In the genomic region with DNA sequence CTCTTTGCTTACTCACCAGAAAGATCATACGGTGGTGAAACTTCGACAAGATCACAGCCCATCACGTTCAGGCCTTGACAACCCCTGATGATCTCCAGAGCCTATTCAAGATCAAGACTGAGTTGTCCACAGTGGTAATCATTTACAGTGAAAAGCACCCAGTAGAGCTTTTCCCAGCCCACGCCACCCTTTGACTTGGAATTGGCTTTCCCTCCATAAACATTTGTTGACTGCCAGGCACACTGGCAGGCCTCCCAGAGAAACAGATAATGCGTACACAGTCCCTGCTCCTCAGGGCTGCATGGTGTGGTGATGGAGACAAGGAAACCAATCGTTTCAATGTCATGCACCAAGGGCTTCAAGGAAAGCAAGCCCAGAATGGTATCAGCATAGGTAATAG, we compare ENCODE assay signal across 23 cellular contexts. TPM values are rescaled to one million over a fixed set of nuclear protein-coding genes. Genes with fewer than 3 reads are reported as not detected.
DNase-seq lines count a peak whose midpoint lies in the region; ATAC-seq and TF ChIP-seq lines count a peak whose summit lies in the region.
"Had no signal": no experiment of that assay in that cellular context is flagged by ENCODE, and none has a peak within 500 bp of the region (broad histone marks: within the 10 kb centered on the region; RNA-seq: fewer than 3 reads in every experiment).

No MANE protein-coding gene starts in this region.

- DNase-seq in T-helper 1 cell, result no peak
- DNase-seq in Caki2 (ENCODE audit: low read depth), result peak; percentile 91
- DNase-seq in heart right ventricle, result peak in 1 of 2 donors; percentile 15
- DNase-seq in PC-3, result no peak
- DNase-seq: activated CD4-positive, alpha-beta T cell treated with anti-CD3 and anti-CD28 coated beads, Interleukin-2, amount 50 U/mL, for 4 hours; cerebellar nuclear complex; DMS53; endodermal cell; kidney glomerular epithelial cell; NCI-H1092; NCI-H2081; NCI-H524 treated with DMSO at 0.1 percent for 48 hours; spleen; upper lobe of right lung had no signal

- WGBS in heart right ventricle, 2 donors, result 55 to 65% methylated on average over 6 of the region's 6 CpGs

- H3K36me3 ChIP-seq in heart right ventricle (peaks cover 0 to 33% (median 3%) of the 10 kb centered on the region in 9 donors), parathyroid adenoma (ENCODE audit: control insufficient read depth, insufficient read depth, low read length) (no peaks in the 10 kb centered on the region), PC-3 (ENCODE audit: low read depth, low read length) (peaks cover 3% of the 10 kb centered on the region)
- H3K36me3 ChIP-seq: ovary had no signal

- peak overlapping the region; percentile 11 for H2AFZ ChIP-seq in parathyroid adenoma
- H2AFZ ChIP-seq in PC-3 (ENCODE audit: low read length), result no peak overlapping the region
- H2AFZ ChIP-seq: GM23338 had no signal

- CTCF ChIA-PET in PC-3 (lab: Charles Lee), result no interaction called here

- peaks cover 0 to 13% (median 5%) of the 10 kb centered on the region in 9 donors for H3K4me1 ChIP-seq in heart right ventricle
- peaks cover 31% of the 10 kb centered on the region for H3K4me1 ChIP-seq in parathyroid adenoma
- H3K4me1 ChIP-seq in PC-3 (ENCODE audit: insufficient read depth, low read length), result no peaks in the 10 kb centered on the region
- H3K4me1 ChIP-seq: SJSA1 had no signal

- no peaks in the 10 kb centered on the region for H3F3A ChIP-seq in PC-3 (ENCODE audit: low read length, unreplicated experiment)

- in situ Hi-C loops in Caki2 (cut with HindIII; ENCODE audit: low pct_unique_long_range_greater_than_20kb, low sequenced_read_pairs), result no loop called here

- TF ChIP-seq CTCF in heart right ventricle (IDR thresholded peaks at IDR 0.05) (no peak), parathyroid adenoma (IDR thresholded peaks at IDR 0.05) (no peak), PC-3 (conservative IDR thresholded peaks at IDR 0.05; ENCODE audit: low read depth, low read length) (no peak)

- peak in 5 of 8 donors; percentile 38 to 78 (median 63) for ATAC-seq in heart right ventricle
- no peak for ATAC-seq in PC-3
- no peak for ATAC-seq in GM21390 (IDR thresholded peaks at IDR 0.05; ENCODE audit: unreplicated experiment)
- no peak for ATAC-seq in GM18909 (IDR thresholded peaks at IDR 0.05; ENCODE audit: poor library complexity, unreplicated experiment)
- ATAC-seq: GM23338, upper lobe of right lung had no signal

- no peaks in the 10 kb centered on the region for H3K27me3 ChIP-seq in heart right ventricle
- no peaks in the 10 kb centered on the region for H3K27me3 ChIP-seq in parathyroid adenoma (ENCODE audit: control insufficient read depth, insufficient read depth, low read length)
- no peaks in the 10 kb centered on the region for H3K27me3 ChIP-seq in PC-3 (ENCODE audit: low read length)
- H3K27me3 ChIP-seq: ovary, SJSA1, spleen, upper lobe of right lung had no signal

- H3K27ac ChIP-seq in heart right ventricle (no peak overlapping the region), parathyroid adenoma (peak overlapping the region; percentile 62), PC-3 (ENCODE audit: low read length) (no peak overlapping the region)
- H3K27ac ChIP-seq: HL-60, ovary, SJSA1, spleen, upper lobe of right lung had no signal

- H3K36me3 Mint-ChIP-seq in T-helper 1 cell treated with Interleukin-12 subunit alpha and Interleukin-12 subunit beta and Interleukin-4 antibody, amounts not matched to agents 30 μg/mL and 1 μg/mL, for 36 hours (ENCODE audit: low read depth), result peaks cover 29% of the 10 kb centered on the region

- intact Hi-C loops in heart right ventricle (cut with DNase I), result no loop called here
- intact Hi-C loops in PC-3 (cut with micrococcal nuclease), result no loop called here

- no peaks in the 10 kb centered on the region for H3K9me2 ChIP-seq in PC-3 (replicated peaks; ENCODE audit: low read length)

- H3K4me3 Mint-ChIP-seq in T-helper 1 cell treated with Interleukin-12 subunit alpha and Interleukin-12 subunit beta and Interleukin-4 antibody, amounts not matched to agents 30 μg/mL and 1 μg/mL, for 36 hours, result no peak overlapping the region
- H3K4me3 Mint-ChIP-seq: activated T-helper 1 cell treated with anti-CD3 and anti-CD28 coated beads, Interleukin-12 subunit alpha, Interleukin-12 subunit beta, Interleukin-2, Interleukin-4 antibody, amounts not matched to agents 30 ng/mL and 10 ng/mL and 1 ng/mL, durations not matched to agents 14 hours and 24 hours and 36 hours; endodermal cell; GM23338 had no signal

- H3K27ac Mint-ChIP-seq in T-helper 1 cell treated with Interleukin-12 subunit alpha and Interleukin-12 subunit beta and Interleukin-4 antibody, amounts not matched to agents 30 μg/mL and 1 μg/mL, for 36 hours, result peak overlapping the region; percentile 4
- H3K27ac Mint-ChIP-seq: activated T-helper 1 cell treated with anti-CD3 and anti-CD28 coated beads, Interleukin-12 subunit alpha, Interleukin-12 subunit beta, Interleukin-2, Interleukin-4 antibody, amounts not matched to agents 30 ng/mL and 10 ng/mL and 1 ng/mL, durations not matched to agents 14 hours and 24 hours and 36 hours; endodermal cell; GM23338 had no signal

- H3K9me3 ChIP-seq in heart right ventricle (no peaks in the 10 kb centered on the region), parathyroid adenoma (ENCODE audit: control insufficient read depth, low read length) (no peaks in the 10 kb centered on the region), PC-3 (ENCODE audit: low read length) (no peaks in the 10 kb centered on the region)
- H3K9me3 ChIP-seq: ovary, SJSA1, spleen, upper lobe of right lung had no signal

- no peaks in the 10 kb centered on the region for H4K20me1 ChIP-seq in PC-3 (ENCODE audit: low read length)

- H3K9ac ChIP-seq in parathyroid adenoma (no peak overlapping the region), PC-3 (ENCODE audit: low read length) (no peak overlapping the region)

- no peak overlapping the region for H3K4me2 ChIP-seq in parathyroid adenoma (ENCODE audit: low read length)
- no peak overlapping the region for H3K4me2 ChIP-seq in PC-3 (ENCODE audit: low read length)
- H3K4me2 ChIP-seq: GM23338 had no signal

- no TSS peak for BruUV-seq in PC-3 (replicated peaks; lab: Mats Ljungman, UMichigan)

- no peaks in the 10 kb centered on the region for H3K27me3 Mint-ChIP-seq in T-helper 1 cell treated with Interleukin-12 subunit alpha and Interleukin-12 subunit beta and Interleukin-4 antibody, amounts not matched to agents 30 μg/mL and 1 μg/mL, for 36 hours (ENCODE audit: low read depth)

- H3K4me1 Mint-ChIP-seq in T-helper 1 cell treated with Interleukin-12 subunit alpha and Interleukin-12 subunit beta and Interleukin-4 antibody, amounts not matched to agents 30 μg/mL and 1 μg/mL, for 36 hours (ENCODE audit: low read depth), result peaks cover 24% of the 10 kb centered on the region

- H3K9me3 Mint-ChIP-seq in T-helper 1 cell treated with Interleukin-12 subunit alpha and Interleukin-12 subunit beta and Interleukin-4 antibody, amounts not matched to agents 30 μg/mL and 1 μg/mL, for 36 hours, result no peaks in the 10 kb centered on the region
- H3K9me3 Mint-ChIP-seq: activated T-helper 1 cell treated with anti-CD3 and anti-CD28 coated beads, Interleukin-12 subunit alpha, Interleukin-12 subunit beta, Interleukin-2, Interleukin-4 antibody, amounts not matched to agents 30 ng/mL and 10 ng/mL and 1 ng/mL, durations not matched to agents 14 hours and 24 hours and 36 hours; endodermal cell; GM23338 had no signal

- no peaks in the 10 kb centered on the region for H3K79me2 ChIP-seq in parathyroid adenoma
- H3K79me2 ChIP-seq in PC-3 (ENCODE audit: low read length), result no peaks in the 10 kb centered on the region

- POLR2A ChIA-PET in PC-3 (lab: Charles Lee; ENCODE audit: unreplicated experiment), result interaction anchor here (0.6 kb wide), 1 partner anchor 481 kb away, joined by 3 read pairs; no protein-coding TSS in a partner anchor

- H3K4me3 ChIP-seq in heart right ventricle (no peak overlapping the region), parathyroid adenoma (ENCODE audit: low read depth, low read length) (no peak overlapping the region), PC-3 (ENCODE audit: low read length) (no peak overlapping the region)
- H3K4me3 ChIP-seq: GM23338, ovary, SJSA1, spleen, upper lobe of right lung had no signal

RNA-seq across cellular contexts. Expression of a gene that starts 10.1 kb away (rescaled TPM):
- total RNA-seq in Caki2 (2014; rRNA removed; shearing (Covaris generic); ENCODE audit: low replicate concordance), result 0.09 and 0.10 TPM in 2 replicates
- under 1 TPM in 6 of 10 donors, not detected in 4; 0.13 to 0.30 (median 0.24) TPM for total RNA-seq in heart right ventricle
- polyA plus RNA-seq in heart right ventricle, result under 1 TPM in 1 of 2 donors, not detected in 1; 0.06 TPM
- 8.2 and 9.4 TPM in 2 replicates for total RNA-seq in PC-3 (2014; rRNA removed)
- total RNA-seq: upper lobe of right lung had no signal

RNA-seq across cellular contexts. Expression of a gene that starts 42.5 kb away (rescaled TPM):
- total RNA-seq in Caki2 (2014; rRNA removed; shearing (Covaris generic); ENCODE audit: low replicate concordance), result 0.98 and 4.3 TPM in 2 replicates
- total RNA-seq in heart right ventricle, result 10 to 100 TPM; 17.7 to 29.6 (median 24.7) TPM
- polyA plus RNA-seq in heart right ventricle, result 10 to 100 TPM in 1 of 2 donors, 1 to 10 TPM in 1; 2.1 to 10.8 TPM
- total RNA-seq in PC-3 (2014; rRNA removed), result 15.0 and 22.0 TPM in 2 replicates

RNA-seq across cellular contexts. Expression of a gene that starts 48.1 kb away (rescaled TPM):
- total RNA-seq in Caki2 (2014; rRNA removed; shearing (Covaris generic); ENCODE audit: low replicate concordance), result 4.5 and 6.8 TPM in 2 replicates
- total RNA-seq in heart right ventricle (10 to 100 TPM; 13.7 to 22.8 (median 19.1) TPM), PC-3 (2014; rRNA removed) (9.2 and 11.7 TPM in 2 replicates)
- polyA plus RNA-seq in heart right ventricle, result 1 to 10 TPM; 4.7 to 6.4 TPM

RNA-seq across cellular contexts. Expression of a gene that starts 50.7 kb away (rescaled TPM):
- 31.0 and 36.5 TPM in 2 replicates for total RNA-seq in Caki2 (2014; rRNA removed; shearing (Covaris generic); ENCODE audit: low replicate concordance)
- 10 to 100 TPM in 9 of 10 donors, 1 to 10 TPM in 1; 8.6 to 16.6 (median 14.2) TPM for total RNA-seq in heart right ventricle
- 10 to 100 TPM; 14.3 to 22.2 TPM for polyA plus RNA-seq in heart right ventricle
- 8.0 and 14.0 TPM in 2 replicates for total RNA-seq in PC-3 (2014; rRNA removed)

Comparison
In these comparisons a context has a peak if more than half of its experiments do, and no peak if none do; other contexts are left out.
1. ATAC-seq: peak in heart right ventricle (5 of 8); none in PC-3 (single experiment), GM21390 (single experiment) and GM18909 (single experiment).